1 cellular context compared by ENCODE assay signal in genomic region chr3:172595648-172596393, GRCh38.
TF ChIP-seq lines count a peak whose summit lies in the region.

No MANE protein-coding gene starts in this region.

TF ChIP-seq in H1, 55 proteins besides CTCF, POLR2A, EP300 and RAD21 (continued from another document):
- TF ChIP-seq CHD7 (IDR thresholded peaks at IDR 0.05; ENCODE audit: insufficient replicate concordance, low read length) (no peak), CTBP2 (IDR thresholded peaks at IDR 0.05; ENCODE audit: borderline replicate concordance, insufficient read depth, insufficient read length, low read length) (no peak), SIRT6 (IDR thresholded peaks at IDR 0.05; ENCODE audit: low read length) (no peak), CHD2 (IDR thresholded peaks at IDR 0.05; ENCODE audit: low read length) (no peak), KDM5A (IDR thresholded peaks at IDR 0.05; ENCODE audit: low read length) (no peak), FOSL1 (IDR thresholded peaks at IDR 0.05; ENCODE audit: insufficient read depth, low read depth, low read length) (no peak)
- TF ChIP-seq, protein P1, sequence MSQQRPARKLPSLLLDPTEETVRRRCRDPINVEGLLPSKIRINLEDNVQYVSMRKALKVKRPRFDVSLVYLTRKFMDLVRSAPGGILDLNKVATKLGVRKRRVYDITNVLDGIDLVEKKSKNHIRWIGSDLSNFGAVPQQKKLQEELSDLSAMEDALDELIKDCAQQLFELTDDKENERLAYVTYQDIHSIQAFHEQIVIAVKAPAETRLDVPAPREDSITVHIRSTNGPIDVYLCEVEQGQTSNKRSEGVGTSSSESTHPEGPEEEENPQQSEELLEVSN (IDR thresholded peaks at IDR 0.05), result no peak
- TF ChIP-seq, protein P2, sequence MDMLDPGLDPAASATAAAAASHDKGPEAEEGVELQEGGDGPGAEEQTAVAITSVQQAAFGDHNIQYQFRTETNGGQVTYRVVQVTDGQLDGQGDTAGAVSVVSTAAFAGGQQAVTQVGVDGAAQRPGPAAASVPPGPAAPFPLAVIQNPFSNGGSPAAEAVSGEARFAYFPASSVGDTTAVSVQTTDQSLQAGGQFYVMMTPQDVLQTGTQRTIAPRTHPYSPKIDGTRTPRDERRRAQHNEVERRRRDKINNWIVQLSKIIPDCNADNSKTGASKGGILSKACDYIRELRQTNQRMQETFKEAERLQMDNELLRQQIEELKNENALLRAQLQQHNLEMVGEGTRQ (IDR thresholded peaks at IDR 0.05; ENCODE audit: low read length), result no peak
- TF ChIP-seq, protein P3, sequence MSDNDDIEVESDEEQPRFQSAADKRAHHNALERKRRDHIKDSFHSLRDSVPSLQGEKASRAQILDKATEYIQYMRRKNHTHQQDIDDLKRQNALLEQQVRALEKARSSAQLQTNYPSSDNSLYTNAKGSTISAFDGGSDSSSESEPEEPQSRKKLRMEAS (IDR thresholded peaks at IDR 0.05), result no peak
